In genomic region chr10:44259090-44259874, GRCh38 we compare ENCODE assay signal across 1 cellular context.
TF ChIP-seq lines count a peak whose summit lies in the region.

No MANE protein-coding gene starts in this region.

TF ChIP-seq in HepG2, 621 proteins besides CTCF, POLR2A, EP300 and RAD21 (continued from another document and continues in another):
- TF ChIP-seq KLF16 (CRISPR knock-in tag; IDR thresholded peaks at IDR 0.05) (peak in 1 of 2 experiments; percentile 87; a peak in 2 of 4 replicates), FOXJ3 (CRISPR knock-in tag; IDR thresholded peaks at IDR 0.05; ENCODE audit: borderline replicate concordance) (peak; percentile 95; the same call in 1 of the 2 replicates), SMYD3 (CRISPR knock-in tag; IDR thresholded peaks at IDR 0.05) (peak; percentile 95; the same call in 1 of the 2 replicates), LCORL (IDR thresholded peaks at IDR 0.05) (peak; percentile 38; the same call in 1 of the 2 replicates), LCORL (CRISPR knock-in tag; IDR thresholded peaks at IDR 0.05) (peak; percentile 87), KDM1A (CRISPR knock-in tag; IDR thresholded peaks at IDR 0.05) (0 out of 2 replicates have a peak, but pooled peaks have one; percentile 74), BHLHE40 (IDR thresholded peaks at IDR 0.05; ENCODE audit: low read length) (no peak; the same call in 1 of the 2 replicates), SIN3A (IDR thresholded peaks at IDR 0.05; ENCODE audit: borderline replicate concordance, low read depth, low read length) (no peak), ZNF30 (CRISPR knock-in tag; IDR thresholded peaks at IDR 0.05) (0 out of 2 replicates have a peak, but pooled peaks have one; percentile 53), ZNF501 (CRISPR knock-in tag; IDR thresholded peaks at IDR 0.05) (peak; percentile 92), REL (CRISPR knock-in tag; conservative IDR thresholded peaks at IDR 0.05) (no peak), ZGPAT (CRISPR knock-in tag; IDR thresholded peaks at IDR 0.05) (peak; percentile 99), KLF11 (CRISPR knock-in tag; IDR thresholded peaks at IDR 0.05) (peak; percentile 82; the same call in 1 of the 2 replicates), RARG (CRISPR knock-in tag; IDR thresholded peaks at IDR 0.05; ENCODE audit: low read depth) (no peak; the same call in 1 of the 2 replicates), ZNF382 (CRISPR knock-in tag; IDR thresholded peaks at IDR 0.05; ENCODE audit: borderline replicate concordance) (no peak), STAT5B (CRISPR knock-in tag; IDR thresholded peaks at IDR 0.05) (no peak), ZNF256 (CRISPR knock-in tag; conservative IDR thresholded peaks at IDR 0.05) (no peak), BRCA1 (CRISPR knock-in tag; IDR thresholded peaks at IDR 0.05) (peak; percentile 91; the same call in 1 of the 2 replicates), ZNF441 (CRISPR knock-in tag; IDR thresholded peaks at IDR 0.05; ENCODE audit: borderline replicate concordance) (peak; percentile 93), MED1 (CRISPR knock-in tag; IDR thresholded peaks at IDR 0.05) (peak; percentile 100), ZNF205 (CRISPR knock-in tag; IDR thresholded peaks at IDR 0.05) (peak; percentile 79), SALL2 (CRISPR knock-in tag; IDR thresholded peaks at IDR 0.05) (peak; percentile 60; the same call in 1 of the 2 replicates), PTBP1 (IDR thresholded peaks at IDR 0.05; ENCODE audit: low read depth, low read length, poor library complexity, severe bottlenecking) (no peak), ZNF160 (CRISPR knock-in tag; IDR thresholded peaks at IDR 0.05) (no peak; the same call in 1 of the 2 replicates), ZNF44 (CRISPR knock-in tag; IDR thresholded peaks at IDR 0.05) (peak; percentile 75; the same call in 1 of the 2 replicates), GTF3A (CRISPR knock-in tag; conservative IDR thresholded peaks at IDR 0.05) (no peak), ZFP62 (CRISPR knock-in tag; IDR thresholded peaks at IDR 0.05) (no peak), TEAD2 (CRISPR knock-in tag; IDR thresholded peaks at IDR 0.05) (peak; percentile 25; the same call in 1 of the 2 replicates), NFKB2 (CRISPR knock-in tag; IDR thresholded peaks at IDR 0.05; ENCODE audit: borderline replicate concordance) (peak; percentile 85; the same call in 1 of the 2 replicates), HMGXB4 (CRISPR knock-in tag; IDR thresholded peaks at IDR 0.05; ENCODE audit: borderline replicate concordance in 1 of 2, low read depth in 1 of 2) (peak; percentile 55 to 77; a peak in 2 of 4 replicates), NRL (CRISPR knock-in tag; IDR thresholded peaks at IDR 0.05; ENCODE audit: borderline replicate concordance) (peak; percentile 82), ARID4A (CRISPR knock-in tag; IDR thresholded peaks at IDR 0.05; ENCODE audit: borderline replicate concordance) (peak; percentile 52; the same call in 1 of the 2 replicates), ZNF101 (CRISPR knock-in tag; IDR thresholded peaks at IDR 0.05; ENCODE audit: borderline replicate concordance, low read depth) (peak; percentile 70; the same call in 1 of the 2 replicates), TRIM22 (IDR thresholded peaks at IDR 0.05) (no peak), ZSCAN31 (CRISPR knock-in tag; IDR thresholded peaks at IDR 0.05; ENCODE audit: low read depth) (peak; percentile 72; the same call in 1 of the 2 replicates), ZNF337 (CRISPR knock-in tag; IDR thresholded peaks at IDR 0.05; ENCODE audit: borderline replicate concordance, low read depth) (no peak), WIZ (CRISPR knock-in tag; IDR thresholded peaks at IDR 0.05) (peak; percentile 92), NR3C1 (CRISPR knock-in tag; IDR thresholded peaks at IDR 0.05) (no peak), ZNF20 (CRISPR knock-in tag; IDR thresholded peaks at IDR 0.05) (peak; percentile 87), CERS6 (CRISPR knock-in tag; IDR thresholded peaks at IDR 0.05) (0 out of 2 replicates have a peak, but pooled peaks have one; percentile 72)
- TF ChIP-seq, protein P1, sequence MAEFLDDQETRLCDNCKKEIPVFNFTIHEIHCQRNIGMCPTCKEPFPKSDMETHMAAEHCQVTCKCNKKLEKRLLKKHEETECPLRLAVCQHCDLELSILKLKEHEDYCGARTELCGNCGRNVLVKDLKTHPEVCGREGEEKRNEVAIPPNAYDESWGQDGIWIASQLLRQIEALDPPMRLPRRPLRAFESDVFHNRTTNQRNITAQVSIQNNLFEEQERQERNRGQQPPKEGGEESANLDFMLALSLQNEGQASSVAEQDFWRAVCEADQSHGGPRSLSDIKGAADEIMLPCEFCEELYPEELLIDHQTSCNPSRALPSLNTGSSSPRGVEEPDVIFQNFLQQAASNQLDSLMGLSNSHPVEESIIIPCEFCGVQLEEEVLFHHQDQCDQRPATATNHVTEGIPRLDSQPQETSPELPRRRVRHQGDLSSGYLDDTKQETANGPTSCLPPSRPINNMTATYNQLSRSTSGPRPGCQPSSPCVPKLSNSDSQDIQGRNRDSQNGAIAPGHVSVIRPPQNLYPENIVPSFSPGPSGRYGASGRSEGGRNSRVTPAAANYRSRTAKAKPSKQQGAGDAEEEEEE (CRISPR knock-in tag; IDR thresholded peaks at IDR 0.05; ENCODE audit: borderline replicate concordance): 0 out of 2 replicates have a peak, but pooled peaks have one; percentile 64
- TF ChIP-seq, protein P2, sequence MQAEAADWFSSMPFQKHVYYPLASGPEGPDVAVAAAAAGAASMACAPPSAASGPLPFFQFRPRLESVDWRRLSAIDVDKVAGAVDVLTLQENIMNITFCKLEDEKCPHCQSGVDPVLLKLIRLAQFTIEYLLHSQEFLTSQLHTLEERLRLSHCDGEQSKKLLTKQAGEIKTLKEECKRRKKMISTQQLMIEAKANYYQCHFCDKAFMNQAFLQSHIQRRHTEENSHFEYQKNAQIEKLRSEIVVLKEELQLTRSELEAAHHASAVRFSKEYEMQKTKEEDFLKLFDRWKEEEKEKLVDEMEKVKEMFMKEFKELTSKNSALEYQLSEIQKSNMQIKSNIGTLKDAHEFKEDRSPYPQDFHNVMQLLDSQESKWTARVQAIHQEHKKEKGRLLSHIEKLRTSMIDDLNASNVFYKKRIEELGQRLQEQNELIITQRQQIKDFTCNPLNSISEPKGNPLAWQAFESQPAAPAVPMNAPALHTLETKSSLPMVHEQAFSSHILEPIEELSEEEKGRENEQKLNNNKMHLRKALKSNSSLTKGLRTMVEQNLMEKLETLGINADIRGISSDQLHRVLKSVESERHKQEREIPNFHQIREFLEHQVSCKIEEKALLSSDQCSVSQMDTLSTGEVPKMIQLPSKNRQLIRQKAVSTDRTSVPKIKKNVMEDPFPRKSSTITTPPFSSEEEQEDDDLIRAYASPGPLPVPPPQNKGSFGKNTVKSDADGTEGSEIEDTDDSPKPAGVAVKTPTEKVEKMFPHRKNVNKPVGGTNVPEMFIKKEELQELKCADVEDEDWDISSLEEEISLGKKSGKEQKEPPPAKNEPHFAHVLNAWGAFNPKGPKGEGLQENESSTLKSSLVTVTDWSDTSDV (CRISPR knock-in tag; IDR thresholded peaks at IDR 0.05): no peak; the same call in 1 of the 2 replicates
- TF ChIP-seq, protein P3, sequence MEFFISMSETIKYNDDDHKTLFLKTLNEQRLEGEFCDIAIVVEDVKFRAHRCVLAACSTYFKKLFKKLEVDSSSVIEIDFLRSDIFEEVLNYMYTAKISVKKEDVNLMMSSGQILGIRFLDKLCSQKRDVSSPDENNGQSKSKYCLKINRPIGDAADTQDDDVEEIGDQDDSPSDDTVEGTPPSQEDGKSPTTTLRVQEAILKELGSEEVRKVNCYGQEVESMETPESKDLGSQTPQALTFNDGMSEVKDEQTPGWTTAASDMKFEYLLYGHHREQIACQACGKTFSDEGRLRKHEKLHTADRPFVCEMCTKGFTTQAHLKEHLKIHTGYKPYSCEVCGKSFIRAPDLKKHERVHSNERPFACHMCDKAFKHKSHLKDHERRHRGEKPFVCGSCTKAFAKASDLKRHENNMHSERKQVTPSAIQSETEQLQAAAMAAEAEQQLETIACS (CRISPR knock-in tag; IDR thresholded peaks at IDR 0.05): no peak
- TF ChIP-seq, protein P4, sequence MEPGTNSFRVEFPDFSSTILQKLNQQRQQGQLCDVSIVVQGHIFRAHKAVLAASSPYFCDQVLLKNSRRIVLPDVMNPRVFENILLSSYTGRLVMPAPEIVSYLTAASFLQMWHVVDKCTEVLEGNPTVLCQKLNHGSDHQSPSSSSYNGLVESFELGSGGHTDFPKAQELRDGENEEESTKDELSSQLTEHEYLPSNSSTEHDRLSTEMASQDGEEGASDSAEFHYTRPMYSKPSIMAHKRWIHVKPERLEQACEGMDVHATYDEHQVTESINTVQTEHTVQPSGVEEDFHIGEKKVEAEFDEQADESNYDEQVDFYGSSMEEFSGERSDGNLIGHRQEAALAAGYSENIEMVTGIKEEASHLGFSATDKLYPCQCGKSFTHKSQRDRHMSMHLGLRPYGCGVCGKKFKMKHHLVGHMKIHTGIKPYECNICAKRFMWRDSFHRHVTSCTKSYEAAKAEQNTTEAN (CRISPR knock-in tag; conservative IDR thresholded peaks at IDR 0.05): peak; percentile 89; the same call in 1 of the 2 replicates
- TF ChIP-seq, protein P5, sequence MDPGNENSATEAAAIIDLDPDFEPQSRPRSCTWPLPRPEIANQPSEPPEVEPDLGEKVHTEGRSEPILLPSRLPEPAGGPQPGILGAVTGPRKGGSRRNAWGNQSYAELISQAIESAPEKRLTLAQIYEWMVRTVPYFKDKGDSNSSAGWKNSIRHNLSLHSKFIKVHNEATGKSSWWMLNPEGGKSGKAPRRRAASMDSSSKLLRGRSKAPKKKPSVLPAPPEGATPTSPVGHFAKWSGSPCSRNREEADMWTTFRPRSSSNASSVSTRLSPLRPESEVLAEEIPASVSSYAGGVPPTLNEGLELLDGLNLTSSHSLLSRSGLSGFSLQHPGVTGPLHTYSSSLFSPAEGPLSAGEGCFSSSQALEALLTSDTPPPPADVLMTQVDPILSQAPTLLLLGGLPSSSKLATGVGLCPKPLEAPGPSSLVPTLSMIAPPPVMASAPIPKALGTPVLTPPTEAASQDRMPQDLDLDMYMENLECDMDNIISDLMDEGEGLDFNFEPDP (CRISPR knock-in tag; conservative IDR thresholded peaks at IDR 0.05): 0 out of 2 replicates have a peak, but pooled peaks have one; percentile 78
